In genomic region chr9:129933709-129934586, GRCh38 we compare ENCODE assay signal across 10 cellular contexts.
DNase-seq lines count a peak whose midpoint lies in the region; ATAC-seq and TF ChIP-seq lines count a peak whose summit lies in the region.
"Had no signal": no experiment of that assay in that cellular context is flagged by ENCODE, and none has a peak within 500 bp of the region (broad histone marks: within the 10 kb centered on the region; RNA-seq: fewer than 3 reads in every experiment).

No MANE protein-coding gene starts in this region.

- H3K27ac Mint-ChIP-seq in CD4-positive, alpha-beta memory T cell, result peak overlapping the region; percentile 89 to 96 (median 91)

- peak overlapping the region; percentile 24 to 86 (median 56) for H3K4me3 Mint-ChIP-seq in CD4-positive, alpha-beta memory T cell

- H3K9me3 ChIP-seq in CD4-positive, alpha-beta memory T cell (ENCODE audit: control insufficient read depth in 1 of 2, low read length in 2 of 2), result no peaks in the 10 kb centered on the region
- H3K9me3 ChIP-seq in SJSA1 (replicated peaks), result no peaks in the 10 kb centered on the region

- H3K9me3 Mint-ChIP-seq in CD4-positive, alpha-beta memory T cell, result no peaks in the 10 kb centered on the region

- H3K4me1 Mint-ChIP-seq in CD4-positive, alpha-beta memory T cell, result peaks cover 45 to 85% (median 63%) of the 10 kb centered on the region in 4 donors

- H3K36me3 Mint-ChIP-seq in CD4-positive, alpha-beta memory T cell, result peaks cover 15 to 46% of the 10 kb centered on the region in 2 donors

- H3K27me3 ChIP-seq in CD4-positive, alpha-beta memory T cell (ENCODE audit: insufficient read depth, low read length), result no peaks in the 10 kb centered on the region
- no peaks in the 10 kb centered on the region for H3K27me3 ChIP-seq in SJSA1 (replicated peaks)

- intact Hi-C loops in CD4-positive, alpha-beta memory T cell (cut with micrococcal nuclease), result loop anchor here (5.0 kb wide), 1 partner anchor 47 kb away; no protein-coding TSS in a partner anchor

- peaks cover 4% of the 10 kb centered on the region for H3K36me3 ChIP-seq in CD4-positive, alpha-beta memory T cell (ENCODE audit: insufficient read depth, low read length)
- H3K36me3 ChIP-seq in SJSA1, result peaks cover 5% of the 10 kb centered on the region; the same call in 1 of the 2 replicates

- CTCF ChIA-PET in CD4-positive, alpha-beta memory T cell (lab: Charles Lee; ENCODE audit: partially characterized antibody), result interaction anchor here (0.7 to 4.1 kb wide), 9 partner anchors 8 to 173 kb away, joined by 3 to 14 read pairs (median 3); no protein-coding TSS in a partner anchor

- no peak for ATAC-seq in GM18867 (IDR thresholded peaks at IDR 0.05; ENCODE audit: unreplicated experiment)

- DNase-seq in CD4-positive, alpha-beta memory T cell, result no peak
- peak in 1 of 2 experiments; percentile 76 for DNase-seq in SJSA1 (ENCODE audit: low read depth in 1 of 2, low spot score in 2 of 2)
- peak; percentile 31 for DNase-seq in epidermal melanocyte (ENCODE audit: insufficient read length, low spot score)
- peak; percentile 68 for DNase-seq in pons (ENCODE audit: low spot score)
- DNase-seq in NCI-H345 treated with DMSO at 0.1 percent for 48 hours (lab: John Stamatoyannopoulos, UW; ENCODE audit: unreplicated experiment), result no peak
- DNase-seq in GM19238 (ENCODE audit: insufficient read length, low spot score), result no peak
- no peak for DNase-seq in erythroblast (lab: John Stamatoyannopoulos, UW)
- DNase-seq: GOT3, NCI-H748 treated with DMSO at 0.1 percent for 48 hours had no signal

- no peaks in the 10 kb centered on the region for H3K27me3 Mint-ChIP-seq in CD4-positive, alpha-beta memory T cell

- H3K4me3 ChIP-seq in CD4-positive, alpha-beta memory T cell (ENCODE audit: low read length in 2 of 2), result no peak overlapping the region
- H3K4me3 ChIP-seq in SJSA1, result no peak overlapping the region

- TF ChIP-seq POLR2A in erythroblast (IDR thresholded peaks at IDR 0.05; ENCODE audit: low read length), result no peak

- peaks cover 68% of the 10 kb centered on the region for H3K4me1 ChIP-seq in CD4-positive, alpha-beta memory T cell (ENCODE audit: insufficient read depth, low read length)
- peaks cover 66% of the 10 kb centered on the region for H3K4me1 ChIP-seq in SJSA1 (replicated peaks)

- peak overlapping the region; percentile 66 for H3K27ac ChIP-seq in CD4-positive, alpha-beta memory T cell (ENCODE audit: low read depth, low read length)
- peak overlapping the region; percentile 85 for H3K27ac ChIP-seq in SJSA1

- POLR2A ChIA-PET in CD4-positive, alpha-beta memory T cell (lab: Charles Lee; ENCODE audit: partially characterized antibody), result interaction anchor here (1.5 to 7.5 kb wide), 11 partner anchors 9 to 107 kb away, joined by 3 to 83 read pairs (median 7); partner anchors contain the start of gene FNBP1

Comparison
In these comparisons a context has a peak if more than half of its experiments do, and no peak if none do; other contexts are left out.
1. DNase-seq: peak in epidermal melanocyte (single experiment) and pons (single experiment); none in CD4-positive, alpha-beta memory T cell (0 of 5), NCI-H345 treated with DMSO at 0.1 percent for 48 hours (single experiment), GM19238 (single experiment) and erythroblast (0 of 2).